ENCODE assay signal across 1 cellular context in the genomic region with DNA sequence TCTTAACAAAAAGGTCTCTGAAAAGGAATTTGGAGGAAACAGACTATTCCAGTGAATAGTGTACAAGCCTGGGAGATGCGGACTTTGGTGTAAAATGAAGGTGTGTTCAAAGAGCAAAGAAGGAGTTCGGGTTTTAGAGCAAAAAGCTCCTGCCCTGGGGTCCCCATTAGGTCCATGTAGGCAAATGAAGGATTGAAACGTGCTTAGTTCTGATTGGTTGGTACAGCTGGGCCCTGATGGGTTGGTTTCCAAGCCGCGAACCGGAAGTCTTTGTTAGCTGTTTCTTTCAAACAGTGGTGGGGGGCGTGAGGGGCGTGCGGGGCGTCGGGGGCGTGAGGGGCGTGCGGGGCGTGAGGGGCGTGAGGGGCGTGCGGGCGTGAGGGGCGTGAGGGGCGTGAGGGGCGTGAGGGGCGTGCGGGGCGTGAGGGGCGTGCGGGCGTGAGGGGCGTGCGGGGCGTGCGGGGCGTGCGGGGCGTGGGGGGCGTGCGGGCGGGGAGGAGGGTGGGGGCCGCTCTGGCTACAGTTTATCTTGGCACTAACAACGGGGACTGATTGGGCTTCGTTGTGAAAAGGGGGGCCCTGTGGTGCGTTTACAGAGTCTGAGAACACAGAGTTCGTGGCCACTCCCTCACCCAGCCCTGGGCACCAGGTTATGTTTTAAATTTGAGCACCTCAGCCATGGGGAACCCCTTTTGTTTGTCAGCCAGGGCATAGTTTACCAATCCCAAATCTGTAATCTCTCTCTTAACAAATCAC.
TF ChIP-seq lines count a peak whose summit lies in the region.

No MANE protein-coding gene starts in this region.

TF ChIP-seq in K562, 482 proteins besides CTCF, POLR2A, EP300 and RAD21:
- no peak for TF ChIP-seq ZFPM2 (CRISPR knock-in tag; IDR thresholded peaks at IDR 0.05)
- TF ChIP-seq GABPA (tag; conservative IDR thresholded peaks at IDR 0.05; ENCODE audit: low read depth): peak; percentile 14; the same call in 1 of the 2 replicates
TF ChIP-seq in K562: peak in this region for 1.
